Comparison of ENCODE assay signal across 11 cellular contexts in the genomic region with DNA sequence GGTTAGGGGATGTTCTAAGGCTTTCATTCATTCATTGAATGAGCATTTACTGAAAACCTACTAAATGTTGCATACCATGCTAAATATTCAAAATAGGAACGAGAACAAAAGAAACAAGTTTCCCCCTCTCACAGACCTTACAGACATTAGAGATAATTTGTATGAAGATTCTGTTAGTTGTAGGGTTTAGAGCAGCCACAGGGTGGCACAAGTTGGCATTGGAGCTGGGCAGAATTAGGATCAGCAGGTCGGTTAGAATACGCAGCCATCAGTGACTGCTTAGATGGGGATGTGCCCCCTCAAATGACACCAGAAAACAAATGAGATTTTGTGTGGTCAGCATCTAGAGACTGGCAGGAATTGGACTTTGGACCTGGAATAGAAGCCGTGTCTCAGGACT.
DNase-seq lines count a peak whose midpoint lies in the region; FAIRE-seq and TF ChIP-seq lines count a peak whose summit lies in the region.
"Had no signal": no experiment of that assay in that cellular context is flagged by ENCODE, and none has a peak within 500 bp of the region (broad histone marks: within the 10 kb centered on the region; RNA-seq: fewer than 3 reads in every experiment).

No MANE protein-coding gene starts in this region.

- H3K4me1 ChIP-seq in DOHH2 (ENCODE audit: control insufficient read depth, low read length) (no peaks in the 10 kb centered on the region), tibial artery (no peaks in the 10 kb centered on the region)

- no peaks in the 10 kb centered on the region for H4K20me1 ChIP-seq in DOHH2 (ENCODE audit: control insufficient read depth, insufficient read depth, low read depth, low read length)

- no peak overlapping the region for H3K4me2 ChIP-seq in DOHH2 (ENCODE audit: low read length)

- H3K9me2 ChIP-seq in DOHH2 (replicated peaks; ENCODE audit: control insufficient read depth, low read length) = no peaks in the 10 kb centered on the region

- H3K27ac ChIP-seq in DOHH2 (ENCODE audit: low read depth, low read length) (no peak overlapping the region), tibial artery (no peak overlapping the region)

- H3K79me2 ChIP-seq in DOHH2 (ENCODE audit: control insufficient read depth, low read length) = no peaks in the 10 kb centered on the region

- FAIRE-seq in islet of Langerhans (lab: Jason Lieb, UNC) = peak; percentile 41

- TF ChIP-seq CTCF in DOHH2 (IDR thresholded peaks at IDR 0.05; ENCODE audit: low read depth, low read length, poor library complexity, severe bottlenecking) (peak; percentile 50), tibial artery (IDR thresholded peaks at IDR 0.05) (peak in 1 of 2 experiments; percentile 5)

- H3F3A ChIP-seq in DOHH2 (ENCODE audit: control insufficient read depth, insufficient read depth) = no peaks in the 10 kb centered on the region

- H3K4me3 ChIP-seq in DOHH2 (ENCODE audit: low read length) (no peak overlapping the region), tibial artery (no peak overlapping the region)

- H3K36me3 ChIP-seq in DOHH2 (ENCODE audit: control insufficient read depth, low read length) = no peaks in the 10 kb centered on the region
- H3K36me3 ChIP-seq in tibial artery = no peaks in the 10 kb centered on the region

- H3K9me3 ChIP-seq in DOHH2 (ENCODE audit: control insufficient read depth, insufficient read depth, low read length) (no peaks in the 10 kb centered on the region), tibial artery (no peaks in the 10 kb centered on the region)

- intact Hi-C loops in tibial artery (cut with DNase I; ENCODE audit: low total_unique reads) = loop anchor here (10.0 kb wide), 1 partner anchor 387 kb away; the partner anchor contains the start of gene DACT1

- in situ Hi-C loops in SK-MEL-5 (cut with HindIII; ENCODE audit: low pct_unique_long_range_greater_than_20kb, low sequenced_read_pairs) = no loop called here

- DNase-seq in HCEC 1CT (peak; percentile 10), SK-MEL-5 (ENCODE audit: low read depth, low spot score) (peak; percentile 61), hypothalamus (lab: John Stamatoyannopoulos, UW) (no peak), tibial artery (no peak), amniotic stem cell (lab: John Stamatoyannopoulos, UW) (no peak)
- DNase-seq: activated gamma-delta T cell treated with Interleukin-2 at 50 U/mL for 16 hours, foreskin melanocyte, left cardiac atrium, nephron progenitor cell had no signal

- H3K27me3 ChIP-seq in DOHH2 (ENCODE audit: control insufficient read depth, low read length) (peaks cover 19% of the 10 kb centered on the region; the same call in 1 of the 2 replicates), tibial artery (no peaks in the 10 kb centered on the region)

Comparison
In these comparisons a context has a peak if more than half of its experiments do, and no peak if none do; other contexts are left out.
1. DNase-seq: peak in HCEC 1CT (single experiment) and SK-MEL-5 (single experiment); none in hypothalamus (0 of 51), tibial artery (0 of 2) and amniotic stem cell (single experiment).